In the genomic region with DNA sequence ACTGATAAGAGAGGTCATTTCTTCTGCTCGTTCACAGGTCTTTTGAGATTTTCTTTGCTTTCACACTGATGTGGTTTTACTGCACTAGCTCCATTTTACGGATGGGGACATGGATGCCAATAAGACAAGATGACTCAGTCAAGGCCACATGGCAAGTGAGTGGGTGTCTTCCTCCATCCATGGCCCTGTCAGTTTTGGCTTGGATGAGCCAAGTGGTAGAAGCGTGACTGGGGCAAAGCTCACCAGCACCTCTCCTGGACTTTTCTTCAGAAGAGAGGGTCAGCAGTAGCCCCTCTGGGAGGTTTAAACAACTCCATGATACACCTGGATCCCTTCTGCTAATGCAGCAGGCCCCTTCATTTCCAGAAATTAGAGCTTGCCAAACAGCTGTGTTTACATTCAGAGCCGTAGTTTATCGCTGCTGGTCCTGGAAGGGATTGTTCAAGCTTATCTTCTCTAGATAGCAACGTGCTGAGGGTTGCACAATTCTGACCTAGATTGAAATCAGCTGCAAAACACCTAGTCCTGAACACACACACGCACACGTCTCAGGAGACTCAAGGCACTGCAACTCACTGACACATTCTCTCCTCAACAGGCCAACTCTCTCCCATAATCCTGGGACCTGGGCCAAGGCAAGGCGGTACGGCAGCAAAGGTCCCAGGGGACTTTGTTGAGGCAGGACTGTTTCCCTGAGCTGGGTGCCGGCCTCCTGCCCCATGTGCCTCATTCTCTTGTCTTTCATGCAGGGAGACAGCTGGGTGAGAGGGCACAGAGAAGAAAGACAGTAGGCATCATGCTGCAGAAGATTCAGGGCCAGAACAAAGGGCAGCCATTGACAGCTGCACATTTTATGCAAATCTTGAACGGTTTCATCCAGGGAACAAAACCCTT, we compare ENCODE assay signal across 1 cellular context.
A peak's percentile ranks its signal among the peaks of the same experiment; 100 is the strongest.
TF ChIP-seq lines count a peak whose summit lies in the region.

No MANE protein-coding gene starts in this region.

TF ChIP-seq in K562, 482 proteins besides CTCF, POLR2A, EP300 and RAD21 (continued from another document and continues in another):
- TF ChIP-seq, protein P1, sequence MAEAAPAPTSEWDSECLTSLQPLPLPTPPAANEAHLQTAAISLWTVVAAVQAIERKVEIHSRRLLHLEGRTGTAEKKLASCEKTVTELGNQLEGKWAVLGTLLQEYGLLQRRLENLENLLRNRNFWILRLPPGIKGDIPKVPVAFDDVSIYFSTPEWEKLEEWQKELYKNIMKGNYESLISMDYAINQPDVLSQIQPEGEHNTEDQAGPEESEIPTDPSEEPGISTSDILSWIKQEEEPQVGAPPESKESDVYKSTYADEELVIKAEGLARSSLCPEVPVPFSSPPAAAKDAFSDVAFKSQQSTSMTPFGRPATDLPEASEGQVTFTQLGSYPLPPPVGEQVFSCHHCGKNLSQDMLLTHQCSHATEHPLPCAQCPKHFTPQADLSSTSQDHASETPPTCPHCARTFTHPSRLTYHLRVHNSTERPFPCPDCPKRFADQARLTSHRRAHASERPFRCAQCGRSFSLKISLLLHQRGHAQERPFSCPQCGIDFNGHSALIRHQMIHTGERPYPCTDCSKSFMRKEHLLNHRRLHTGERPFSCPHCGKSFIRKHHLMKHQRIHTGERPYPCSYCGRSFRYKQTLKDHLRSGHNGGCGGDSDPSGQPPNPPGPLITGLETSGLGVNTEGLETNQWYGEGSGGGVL (CRISPR knock-in tag; IDR thresholded peaks at IDR 0.05), result no peak
- TF ChIP-seq MECOM (CRISPR knock-in tag; IDR thresholded peaks at IDR 0.05), result no peak; the same call in 1 of the 2 replicates
- TF ChIP-seq, protein P2, sequence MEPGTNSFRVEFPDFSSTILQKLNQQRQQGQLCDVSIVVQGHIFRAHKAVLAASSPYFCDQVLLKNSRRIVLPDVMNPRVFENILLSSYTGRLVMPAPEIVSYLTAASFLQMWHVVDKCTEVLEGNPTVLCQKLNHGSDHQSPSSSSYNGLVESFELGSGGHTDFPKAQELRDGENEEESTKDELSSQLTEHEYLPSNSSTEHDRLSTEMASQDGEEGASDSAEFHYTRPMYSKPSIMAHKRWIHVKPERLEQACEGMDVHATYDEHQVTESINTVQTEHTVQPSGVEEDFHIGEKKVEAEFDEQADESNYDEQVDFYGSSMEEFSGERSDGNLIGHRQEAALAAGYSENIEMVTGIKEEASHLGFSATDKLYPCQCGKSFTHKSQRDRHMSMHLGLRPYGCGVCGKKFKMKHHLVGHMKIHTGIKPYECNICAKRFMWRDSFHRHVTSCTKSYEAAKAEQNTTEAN (CRISPR knock-in tag; IDR thresholded peaks at IDR 0.05), result no peak
- TF ChIP-seq MTA3 (IDR thresholded peaks at IDR 0.05; ENCODE audit: borderline replicate concordance), result 0 out of 2 replicates have a peak, but pooled peaks have one; percentile 54
- peak; percentile 23 for TF ChIP-seq MEIS2 (IDR thresholded peaks at IDR 0.05; ENCODE audit: partially characterized antibody)
- TF ChIP-seq, protein P3, sequence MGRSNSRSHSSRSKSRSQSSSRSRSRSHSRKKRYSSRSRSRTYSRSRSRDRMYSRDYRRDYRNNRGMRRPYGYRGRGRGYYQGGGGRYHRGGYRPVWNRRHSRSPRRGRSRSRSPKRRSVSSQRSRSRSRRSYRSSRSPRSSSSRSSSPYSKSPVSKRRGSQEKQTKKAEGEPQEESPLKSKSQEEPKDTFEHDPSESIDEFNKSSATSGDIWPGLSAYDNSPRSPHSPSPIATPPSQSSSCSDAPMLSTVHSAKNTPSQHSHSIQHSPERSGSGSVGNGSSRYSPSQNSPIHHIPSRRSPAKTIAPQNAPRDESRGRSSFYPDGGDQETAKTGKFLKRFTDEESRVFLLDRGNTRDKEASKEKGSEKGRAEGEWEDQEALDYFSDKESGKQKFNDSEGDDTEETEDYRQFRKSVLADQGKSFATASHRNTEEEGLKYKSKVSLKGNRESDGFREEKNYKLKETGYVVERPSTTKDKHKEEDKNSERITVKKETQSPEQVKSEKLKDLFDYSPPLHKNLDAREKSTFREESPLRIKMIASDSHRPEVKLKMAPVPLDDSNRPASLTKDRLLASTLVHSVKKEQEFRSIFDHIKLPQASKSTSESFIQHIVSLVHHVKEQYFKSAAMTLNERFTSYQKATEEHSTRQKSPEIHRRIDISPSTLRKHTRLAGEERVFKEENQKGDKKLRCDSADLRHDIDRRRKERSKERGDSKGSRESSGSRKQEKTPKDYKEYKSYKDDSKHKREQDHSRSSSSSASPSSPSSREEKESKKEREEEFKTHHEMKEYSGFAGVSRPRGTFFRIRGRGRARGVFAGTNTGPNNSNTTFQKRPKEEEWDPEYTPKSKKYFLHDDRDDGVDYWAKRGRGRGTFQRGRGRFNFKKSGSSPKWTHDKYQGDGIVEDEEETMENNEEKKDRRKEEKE (IDR thresholded peaks at IDR 0.05; ENCODE audit: borderline replicate concordance in 1 of 2, control insufficient read depth in 1 of 2, low read depth in 2 of 2, low read length in 1 of 2), result no peak
- no peak for TF ChIP-seq SAFB (IDR thresholded peaks at IDR 0.05; ENCODE audit: borderline replicate concordance, low read depth, low read length)
- no peak for TF ChIP-seq SNIP1 (IDR thresholded peaks at IDR 0.05; ENCODE audit: low read depth)
- no peak for TF ChIP-seq SNRNP70 (optimal IDR thresholded peaks at IDR 0.05; ENCODE audit: low read depth, low read length)
- TF ChIP-seq GTF2F1 (IDR thresholded peaks at IDR 0.05; ENCODE audit: low read depth, low read length), result no peak
- no peak for TF ChIP-seq CHD1 (IDR thresholded peaks at IDR 0.05; ENCODE audit: low read length)
- no peak for TF ChIP-seq ZNF134 (CRISPR knock-in tag; conservative IDR thresholded peaks at IDR 0.05)
- TF ChIP-seq, protein P4, sequence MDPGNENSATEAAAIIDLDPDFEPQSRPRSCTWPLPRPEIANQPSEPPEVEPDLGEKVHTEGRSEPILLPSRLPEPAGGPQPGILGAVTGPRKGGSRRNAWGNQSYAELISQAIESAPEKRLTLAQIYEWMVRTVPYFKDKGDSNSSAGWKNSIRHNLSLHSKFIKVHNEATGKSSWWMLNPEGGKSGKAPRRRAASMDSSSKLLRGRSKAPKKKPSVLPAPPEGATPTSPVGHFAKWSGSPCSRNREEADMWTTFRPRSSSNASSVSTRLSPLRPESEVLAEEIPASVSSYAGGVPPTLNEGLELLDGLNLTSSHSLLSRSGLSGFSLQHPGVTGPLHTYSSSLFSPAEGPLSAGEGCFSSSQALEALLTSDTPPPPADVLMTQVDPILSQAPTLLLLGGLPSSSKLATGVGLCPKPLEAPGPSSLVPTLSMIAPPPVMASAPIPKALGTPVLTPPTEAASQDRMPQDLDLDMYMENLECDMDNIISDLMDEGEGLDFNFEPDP (CRISPR knock-in tag; IDR thresholded peaks at IDR 0.05), result no peak
- TF ChIP-seq, protein P5, sequence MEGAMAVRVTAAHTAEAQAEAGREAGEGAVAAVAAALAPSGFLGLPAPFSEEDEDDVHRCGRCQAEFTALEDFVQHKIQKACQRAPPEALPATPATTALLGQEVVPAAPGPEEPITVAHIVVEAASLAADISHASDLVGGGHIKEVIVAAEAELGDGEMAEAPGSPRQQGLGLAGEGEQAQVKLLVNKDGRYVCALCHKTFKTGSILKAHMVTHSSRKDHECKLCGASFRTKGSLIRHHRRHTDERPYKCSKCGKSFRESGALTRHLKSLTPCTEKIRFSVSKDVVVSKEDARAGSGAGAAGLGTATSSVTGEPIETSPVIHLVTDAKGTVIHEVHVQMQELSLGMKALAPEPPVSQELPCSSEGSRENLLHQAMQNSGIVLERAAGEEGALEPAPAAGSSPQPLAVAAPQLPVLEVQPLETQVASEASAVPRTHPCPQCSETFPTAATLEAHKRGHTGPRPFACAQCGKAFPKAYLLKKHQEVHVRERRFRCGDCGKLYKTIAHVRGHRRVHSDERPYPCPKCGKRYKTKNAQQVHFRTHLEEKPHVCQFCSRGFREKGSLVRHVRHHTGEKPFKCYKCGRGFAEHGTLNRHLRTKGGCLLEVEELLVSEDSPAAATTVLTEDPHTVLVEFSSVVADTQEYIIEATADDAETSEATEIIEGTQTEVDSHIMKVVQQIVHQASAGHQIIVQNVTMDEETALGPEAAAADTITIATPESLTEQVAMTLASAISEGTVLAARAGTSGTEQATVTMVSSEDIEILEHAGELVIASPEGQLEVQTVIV (CRISPR knock-in tag; IDR thresholded peaks at IDR 0.05; ENCODE audit: borderline replicate concordance), result no peak
- TF ChIP-seq TSC22D4 (tag; IDR thresholded peaks at IDR 0.05), result no peak
- no peak for TF ChIP-seq SP2 (IDR thresholded peaks at IDR 0.05; ENCODE audit: extremely low read depth, low read depth, low read length, poor library complexity, severe bottlenecking)
- TF ChIP-seq, protein P6, sequence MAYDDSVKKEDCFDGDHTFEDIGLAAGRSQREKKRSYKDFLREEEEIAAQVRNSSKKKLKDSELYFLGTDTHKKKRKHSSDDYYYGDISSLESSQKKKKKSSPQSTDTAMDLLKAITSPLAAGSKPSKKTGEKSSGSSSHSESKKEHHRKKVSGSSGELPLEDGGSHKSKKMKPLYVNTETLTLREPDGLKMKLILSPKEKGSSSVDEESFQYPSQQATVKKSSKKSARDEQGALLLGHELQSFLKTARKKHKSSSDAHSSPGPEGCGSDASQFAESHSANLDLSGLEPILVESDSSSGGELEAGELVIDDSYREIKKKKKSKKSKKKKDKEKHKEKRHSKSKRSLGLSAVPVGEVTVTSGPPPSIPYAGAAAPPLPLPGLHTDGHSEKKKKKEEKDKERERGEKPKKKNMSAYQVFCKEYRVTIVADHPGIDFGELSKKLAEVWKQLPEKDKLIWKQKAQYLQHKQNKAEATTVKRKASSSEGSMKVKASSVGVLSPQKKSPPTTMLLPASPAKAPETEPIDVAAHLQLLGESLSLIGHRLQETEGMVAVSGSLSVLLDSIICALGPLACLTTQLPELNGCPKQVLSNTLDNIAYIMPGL (CRISPR knock-in tag; IDR thresholded peaks at IDR 0.05), result no peak
- TF ChIP-seq, protein P7, sequence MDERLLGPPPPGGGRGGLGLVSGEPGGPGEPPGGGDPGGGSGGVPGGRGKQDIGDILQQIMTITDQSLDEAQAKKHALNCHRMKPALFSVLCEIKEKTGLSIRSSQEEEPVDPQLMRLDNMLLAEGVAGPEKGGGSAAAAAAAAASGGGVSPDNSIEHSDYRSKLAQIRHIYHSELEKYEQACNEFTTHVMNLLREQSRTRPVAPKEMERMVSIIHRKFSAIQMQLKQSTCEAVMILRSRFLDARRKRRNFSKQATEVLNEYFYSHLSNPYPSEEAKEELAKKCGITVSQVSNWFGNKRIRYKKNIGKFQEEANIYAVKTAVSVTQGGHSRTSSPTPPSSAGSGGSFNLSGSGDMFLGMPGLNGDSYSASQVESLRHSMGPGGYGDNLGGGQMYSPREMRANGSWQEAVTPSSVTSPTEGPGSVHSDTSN (CRISPR knock-in tag; IDR thresholded peaks at IDR 0.05; ENCODE audit: low read depth), result no peak
- TF ChIP-seq, protein P7 (tag; conservative IDR thresholded peaks at IDR 0.05; ENCODE audit: low read depth), result no peak
- TF ChIP-seq NONO (IDR thresholded peaks at IDR 0.05; ENCODE audit: low read depth in 2 of 2, low read length in 1 of 2), result no peak
- no peak for TF ChIP-seq PTBP1 (IDR thresholded peaks at IDR 0.05; ENCODE audit: low read depth, low read length)
- TF ChIP-seq TCF3 (CRISPR knock-in tag; IDR thresholded peaks at IDR 0.05), result peak; percentile 74
- no peak for TF ChIP-seq KLF1 (tag; IDR thresholded peaks at IDR 0.05)
- TF ChIP-seq, protein P8, sequence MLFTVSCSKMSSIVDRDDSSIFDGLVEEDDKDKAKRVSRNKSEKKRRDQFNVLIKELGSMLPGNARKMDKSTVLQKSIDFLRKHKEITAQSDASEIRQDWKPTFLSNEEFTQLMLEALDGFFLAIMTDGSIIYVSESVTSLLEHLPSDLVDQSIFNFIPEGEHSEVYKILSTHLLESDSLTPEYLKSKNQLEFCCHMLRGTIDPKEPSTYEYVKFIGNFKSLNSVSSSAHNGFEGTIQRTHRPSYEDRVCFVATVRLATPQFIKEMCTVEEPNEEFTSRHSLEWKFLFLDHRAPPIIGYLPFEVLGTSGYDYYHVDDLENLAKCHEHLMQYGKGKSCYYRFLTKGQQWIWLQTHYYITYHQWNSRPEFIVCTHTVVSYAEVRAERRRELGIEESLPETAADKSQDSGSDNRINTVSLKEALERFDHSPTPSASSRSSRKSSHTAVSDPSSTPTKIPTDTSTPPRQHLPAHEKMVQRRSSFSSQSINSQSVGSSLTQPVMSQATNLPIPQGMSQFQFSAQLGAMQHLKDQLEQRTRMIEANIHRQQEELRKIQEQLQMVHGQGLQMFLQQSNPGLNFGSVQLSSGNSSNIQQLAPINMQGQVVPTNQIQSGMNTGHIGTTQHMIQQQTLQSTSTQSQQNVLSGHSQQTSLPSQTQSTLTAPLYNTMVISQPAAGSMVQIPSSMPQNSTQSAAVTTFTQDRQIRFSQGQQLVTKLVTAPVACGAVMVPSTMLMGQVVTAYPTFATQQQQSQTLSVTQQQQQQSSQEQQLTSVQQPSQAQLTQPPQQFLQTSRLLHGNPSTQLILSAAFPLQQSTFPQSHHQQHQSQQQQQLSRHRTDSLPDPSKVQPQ (CRISPR knock-in tag; IDR thresholded peaks at IDR 0.05; ENCODE audit: borderline replicate concordance), result no peak
- no peak for TF ChIP-seq FOXK1 (CRISPR knock-in tag; IDR thresholded peaks at IDR 0.05; ENCODE audit: borderline replicate concordance)
- TF ChIP-seq HDAC1 (IDR thresholded peaks at IDR 0.05), result peak in 1 of 2 experiments; percentile 74; a peak in 1 of 4 replicates
- no peak for TF ChIP-seq HDAC8 (tag; IDR thresholded peaks at IDR 0.05)
- no peak for TF ChIP-seq ZNF445 (CRISPR knock-in tag; IDR thresholded peaks at IDR 0.05; ENCODE audit: low read depth)
